In the genomic region with DNA sequence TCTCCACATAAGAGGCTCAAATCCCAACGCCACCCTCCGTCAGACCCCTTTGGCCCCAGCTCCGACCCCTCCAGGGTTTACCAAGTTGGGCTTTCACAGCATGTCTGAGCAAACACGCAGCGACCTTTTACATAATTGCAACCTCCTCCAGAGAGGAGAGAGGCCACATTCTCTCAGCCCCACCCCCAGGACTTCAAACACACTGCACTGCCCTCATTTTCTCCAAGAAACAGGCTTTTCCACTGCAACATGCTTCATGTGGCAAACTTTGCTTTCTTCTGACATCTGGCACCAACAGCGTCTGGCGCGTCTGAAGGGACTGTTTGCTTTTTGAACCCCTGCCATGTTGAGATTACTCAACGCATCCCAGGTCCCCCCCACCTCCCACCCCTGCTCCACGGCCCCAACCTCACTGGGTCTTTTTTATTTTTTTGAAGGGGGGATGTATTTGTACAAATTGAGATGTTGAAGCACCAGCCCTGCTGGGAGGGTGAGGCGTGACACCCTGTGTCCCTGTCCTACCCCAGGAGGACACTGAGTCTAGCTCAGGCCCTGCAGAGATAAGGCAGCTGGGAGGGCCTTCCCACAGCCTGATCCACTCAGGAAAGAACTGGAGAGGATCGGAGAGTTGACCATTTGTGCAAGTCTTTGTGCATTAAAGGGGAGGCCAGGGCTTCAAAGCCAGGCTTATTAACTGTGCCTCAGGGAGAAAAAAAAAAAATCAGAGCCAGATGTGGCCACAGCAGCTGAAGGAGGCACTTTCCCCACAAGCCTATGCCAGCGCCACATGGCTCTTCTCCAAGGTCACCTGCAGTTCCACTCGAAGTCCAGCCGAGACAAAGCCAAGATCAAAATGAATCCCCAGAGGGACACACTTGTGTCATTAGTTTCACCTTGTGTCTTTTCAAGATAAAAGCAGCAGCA, we compare ENCODE assay signal across 8 cellular contexts. TPM values are rescaled to one million over a fixed set of nuclear protein-coding genes. Genes with fewer than 3 reads are reported as not detected.
DNase-seq lines count a peak whose midpoint lies in the region; ATAC-seq and TF ChIP-seq lines count a peak whose summit lies in the region.

No MANE protein-coding gene starts in this region.

- H3K4me3 ChIP-seq in CD4-positive, CD25-positive, alpha-beta regulatory T cell (ENCODE audit: low read depth, low read length), result no peak overlapping the region
- H3K4me3 ChIP-seq in fibroblast of the aortic adventitia (ENCODE audit: low read depth, low read length), result peak overlapping the region; percentile 14

- no peaks in the 10 kb centered on the region for H3K27me3 ChIP-seq in CD4-positive, CD25-positive, alpha-beta regulatory T cell (ENCODE audit: control insufficient read depth, insufficient read depth, low read length)

- no peaks in the 10 kb centered on the region for H3K9me3 Mint-ChIP-seq in CD4-positive, CD25-positive, alpha-beta regulatory T cell

- no peak overlapping the region for H3K27ac ChIP-seq in CD4-positive, CD25-positive, alpha-beta regulatory T cell (ENCODE audit: insufficient read depth, low read length, poor library complexity, severe bottlenecking)

- peak in 1 of 2 donors; percentile 18 for ATAC-seq in CD4-positive, CD25-positive, alpha-beta regulatory T cell (ENCODE audit: low read depth in 2 of 2)
- ATAC-seq in omental fat pad (ENCODE audit: low FRiP score) (peak; percentile 49), GM18873 (IDR thresholded peaks at IDR 0.05; ENCODE audit: low FRiP score, unreplicated experiment) (no peak), GM21367 (IDR thresholded peaks at IDR 0.05; ENCODE audit: unreplicated experiment) (no peak)

- peaks cover 37% of the 10 kb centered on the region for H3K36me3 Mint-ChIP-seq in CD4-positive, CD25-positive, alpha-beta regulatory T cell

- H3K27ac Mint-ChIP-seq in CD4-positive, CD25-positive, alpha-beta regulatory T cell, result peak overlapping the region in 2 of 3 donors; percentile 20 to 73

- no peak overlapping the region for H3K4me3 Mint-ChIP-seq in CD4-positive, CD25-positive, alpha-beta regulatory T cell

- TF ChIP-seq CTCF in fibroblast of the aortic adventitia (IDR thresholded peaks at IDR 0.05; ENCODE audit: insufficient read depth, low read length) (peak; percentile 58), omental fat pad (IDR thresholded peaks at IDR 0.05) (no peak)

- H3K36me3 ChIP-seq in CD4-positive, CD25-positive, alpha-beta regulatory T cell (ENCODE audit: control insufficient read depth, insufficient read depth, low read length), result no peaks in the 10 kb centered on the region

- no peaks in the 10 kb centered on the region for H3K9me3 ChIP-seq in CD4-positive, CD25-positive, alpha-beta regulatory T cell (ENCODE audit: control insufficient read depth in 2 of 2, low read length in 2 of 2)

- no peaks in the 10 kb centered on the region for H3K27me3 Mint-ChIP-seq in CD4-positive, CD25-positive, alpha-beta regulatory T cell

- DNase-seq in CD4-positive, CD25-positive, alpha-beta regulatory T cell, result no peak
- DNase-seq in NCI-H2227 (lab: John Stamatoyannopoulos, UW; ENCODE audit: unreplicated experiment) (peak; percentile 65), fibroblast of the aortic adventitia (ENCODE audit: low read depth) (peak; percentile 96), omental fat pad (ENCODE audit: low spot score) (peak; percentile 40), DMS153 (lab: John Stamatoyannopoulos, UW) (no peak)
- no peak for DNase-seq in activated naive CD4-positive, alpha-beta T cell (lab: John Stamatoyannopoulos, UW)

- H3K4me1 Mint-ChIP-seq in CD4-positive, CD25-positive, alpha-beta regulatory T cell, result no peaks in the 10 kb centered on the region

- no peaks in the 10 kb centered on the region for H3K4me1 ChIP-seq in CD4-positive, CD25-positive, alpha-beta regulatory T cell (ENCODE audit: control insufficient read depth, insufficient read depth, low read length, poor library complexity, severe bottlenecking)

RNA-seq across cellular contexts. Expression of a gene that starts 29.7 kb away (rescaled TPM):
- 17.9 TPM for total RNA-seq in CD4-positive, CD25-positive, alpha-beta regulatory T cell
- 1 to 10 TPM in 3 of 4 donors, under 1 TPM in 1; 0.80 to 3.9 (median 1.7) TPM for polyA plus RNA-seq in CD4-positive, CD25-positive, alpha-beta regulatory T cell
- 8.0 and 11.1 TPM in 2 replicates for total RNA-seq in fibroblast of the aortic adventitia (ENCODE audit: low replicate concordance)
- total RNA-seq in omental fat pad, result 10 to 100 TPM in 3 of 4 donors, 1 to 10 TPM in 1; 8.3 to 20.2 (median 11.2) TPM

Comparison
In these comparisons a context has a peak if more than half of its experiments do, and no peak if none do; other contexts are left out.
1. DNase-seq: peak in NCI-H2227 (single experiment), fibroblast of the aortic adventitia (single experiment) and omental fat pad (single experiment); none in CD4-positive, CD25-positive, alpha-beta regulatory T cell (0 of 3), DMS153 (single experiment) and activated naive CD4-positive, alpha-beta T cell (0 of 4).